Comparison of ENCODE assay signal across 8 cellular contexts in the genomic region with DNA sequence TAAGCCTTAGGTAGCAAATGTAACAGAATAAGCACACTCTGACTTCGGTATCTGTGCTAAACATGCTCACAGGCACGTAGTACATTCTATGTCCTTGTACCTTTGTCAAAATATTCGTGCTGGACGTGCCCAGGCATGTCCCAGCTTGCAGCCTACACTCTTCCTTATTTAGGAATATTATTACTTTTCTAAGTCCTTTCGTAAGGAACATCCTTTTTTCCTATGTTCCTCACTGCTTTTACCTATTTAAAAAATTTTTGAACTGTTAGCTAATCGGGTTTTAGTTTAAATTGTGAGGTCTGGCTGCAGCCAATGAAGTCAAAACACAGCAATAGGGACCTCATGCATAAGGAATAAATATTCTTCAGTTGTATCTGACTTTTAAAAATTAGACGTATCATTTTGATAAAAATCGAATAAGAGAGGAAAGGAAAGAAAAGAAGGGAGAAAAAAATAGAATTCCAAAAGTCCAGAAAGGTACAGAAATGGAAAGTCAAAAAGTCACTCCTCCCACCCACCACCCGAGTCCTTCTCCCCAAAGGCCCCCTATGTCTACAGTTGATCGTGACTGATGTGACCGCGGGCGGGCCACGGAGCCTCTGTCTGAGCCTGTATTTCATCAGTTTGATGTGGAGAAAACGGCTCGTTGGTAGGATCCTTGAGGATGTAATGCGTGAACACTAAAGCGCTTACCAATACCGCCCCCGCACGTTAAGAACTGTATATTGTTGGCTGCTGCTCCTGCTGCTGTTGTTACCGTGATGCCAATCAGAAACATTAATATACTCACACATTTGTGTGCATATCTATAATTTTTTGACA. TPM values are rescaled to one million over a fixed set of nuclear protein-coding genes. Genes with fewer than 3 reads are reported as not detected.
DNase-seq lines count a peak whose midpoint lies in the region; ATAC-seq, FAIRE-seq and TF ChIP-seq lines count a peak whose summit lies in the region.

No MANE protein-coding gene starts in this region.

- peak; percentile 81 for FAIRE-seq in GM12891 (lab: Jason Lieb, UNC)

- ATAC-seq in HG02610 (IDR thresholded peaks at IDR 0.05; ENCODE audit: unreplicated experiment) (peak; percentile 24), PC-3 (peak; percentile 48)

- peaks cover 15% of the 10 kb centered on the region for H3F3A ChIP-seq in PC-3 (ENCODE audit: low read length, unreplicated experiment)

- H3K27me3 ChIP-seq in PC-3 (ENCODE audit: low read length): no peaks in the 10 kb centered on the region
- no peaks in the 10 kb centered on the region for H3K27me3 ChIP-seq in iPS-20b (ENCODE audit: insufficient read depth, low read length)

- intact Hi-C loops in PC-3 (cut with micrococcal nuclease): loop anchor here (1.0 kb wide), 3 partner anchors 12 to 32 kb away; no protein-coding TSS in a partner anchor

- DNase-seq in GM12891 (ENCODE audit: insufficient read length, low spot score): no peak
- peak; percentile 68 for DNase-seq in PC-3
- peak; percentile 91 for DNase-seq in astrocyte of the spinal cord (ENCODE audit: low read depth, low spot score)
- peak; percentile 69 for DNase-seq in stimulated activated CD4-positive, alpha-beta T cell treated with anti-CD3 and anti-CD28 coated beads, Interleukin-1b, Interleukin-23, amount 100 ng/mL, for 48 hours
- no peak for DNase-seq in amygdala (lab: John Stamatoyannopoulos, UW)
- DNase-seq in T1000 (lab: John Stamatoyannopoulos, UW): no peak

- in situ Hi-C loops in astrocyte of the spinal cord (cut with HindIII; ENCODE audit: low sequenced_read_pairs): no loop called here

- H3K36me3 ChIP-seq in PC-3 (ENCODE audit: low read depth, low read length): 0 out of 2 replicates have a peak, but pooled peaks cover 2% of the 10 kb centered on the region
- H3K36me3 ChIP-seq in iPS-20b (ENCODE audit: insufficient read depth, low read depth, low read length): peaks cover 6% of the 10 kb centered on the region; the same call in 1 of the 2 replicates

- POLR2A ChIA-PET in PC-3 (lab: Charles Lee; ENCODE audit: unreplicated experiment): interaction anchor here (0.6 to 1.4 kb wide), 2 partner anchors 21 to 24 kb away, joined by 3 to 7 read pairs; a partner anchor contains a TSS

- peak overlapping the region; percentile 5 for H3K27ac ChIP-seq in PC-3 (ENCODE audit: low read length)
- no peak overlapping the region for H3K27ac ChIP-seq in iPS-20b (ENCODE audit: low read length)

- peak overlapping the region; percentile 86 for H3K4me2 ChIP-seq in PC-3 (ENCODE audit: low read length)

- H3K4me3 ChIP-seq in PC-3 (ENCODE audit: low read length) (peak overlapping the region; percentile 71), astrocyte of the spinal cord (ENCODE audit: low read depth, low read length) (peak overlapping the region; percentile 47), iPS-20b (ENCODE audit: low read length) (peak overlapping the region; percentile 75)

- no TSS peak for BruUV-seq in PC-3 (replicated peaks; lab: Mats Ljungman, UMichigan)

- no peak; the same call in 1 of the 2 replicates for TF ChIP-seq POLR2A in GM12891 (IDR thresholded peaks at IDR 0.05; ENCODE audit: low read depth, low read length)

- CTCF ChIA-PET in PC-3 (lab: Charles Lee): interaction anchor here (0.6 to 2.3 kb wide), 2 partner anchors 23 to 32 kb away, joined by 6 to 10 read pairs; no protein-coding TSS in a partner anchor

- H4K20me1 ChIP-seq in PC-3 (ENCODE audit: low read length): no peaks in the 10 kb centered on the region

- no peaks in the 10 kb centered on the region for H3K9me2 ChIP-seq in PC-3 (replicated peaks; ENCODE audit: low read length)

- peaks cover 24% of the 10 kb centered on the region for H3K4me1 ChIP-seq in PC-3 (ENCODE audit: insufficient read depth, low read length)
- peaks cover 9% of the 10 kb centered on the region for H3K4me1 ChIP-seq in iPS-20b (ENCODE audit: insufficient read depth, low read length)

- no peaks in the 10 kb centered on the region for H3K79me2 ChIP-seq in PC-3 (ENCODE audit: low read length)

- TF ChIP-seq CTCF in PC-3 (conservative IDR thresholded peaks at IDR 0.05; ENCODE audit: low read depth, low read length): peak; percentile 81
- TF ChIP-seq CTCF in astrocyte of the spinal cord (IDR thresholded peaks at IDR 0.05; ENCODE audit: low read depth, low read length): peak; percentile 58

- no peaks in the 10 kb centered on the region for H3K9me3 ChIP-seq in PC-3 (ENCODE audit: low read length)
- H3K9me3 ChIP-seq in iPS-20b (ENCODE audit: insufficient read depth, low read depth, low read length): no peaks in the 10 kb centered on the region

- H2AFZ ChIP-seq in PC-3 (ENCODE audit: low read length): peak overlapping the region; percentile 84

- peak overlapping the region; percentile 28 for H3K9ac ChIP-seq in PC-3 (ENCODE audit: low read length)
- peak overlapping the region; percentile 78 for H3K9ac ChIP-seq in iPS-20b (ENCODE audit: low read depth, low read length)

TF ChIP-seq in GM12891, 5 proteins besides CTCF, POLR2A, EP300 and RAD21:
- no peak for TF ChIP-seq POU2F2 (IDR thresholded peaks at IDR 0.05; ENCODE audit: low read depth, low read length)
- peak; percentile 22; the same call in 1 of the 2 replicates for TF ChIP-seq SPI1 (IDR thresholded peaks at IDR 0.05; ENCODE audit: low read depth, low read length)
- peak; percentile 48; the same call in 1 of the 2 replicates for TF ChIP-seq TAF1 (IDR thresholded peaks at IDR 0.05; ENCODE audit: low read depth, low read length)
- peak; percentile 65; the same call in 1 of the 2 replicates for TF ChIP-seq POLR2AphosphoS5 (IDR thresholded peaks at IDR 0.05; ENCODE audit: low read depth, low read length)
- no peak for TF ChIP-seq PAX5 (IDR thresholded peaks at IDR 0.05; ENCODE audit: insufficient read depth, low read length, severe bottlenecking)

RNA-seq across cellular contexts. Expression of a gene that starts 24.4 kb away (rescaled TPM):
- polyA plus RNA-seq in GM12891 (2012; ENCODE audit: low read depth, missing spikeins): 1,009 TPM
- 1,587 TPM in 2 replicates for total RNA-seq in PC-3 (2014; rRNA removed)

RNA-seq across cellular contexts. Expression of a gene that starts 50.1 kb away (rescaled TPM):
- 18.4 TPM for polyA plus RNA-seq in GM12891 (2012; ENCODE audit: low read depth, missing spikeins)
- 56.5 and 76.0 TPM in 2 replicates for total RNA-seq in PC-3 (2014; rRNA removed)

RNA-seq across cellular contexts. Expression of a gene that starts 54.6 kb away (rescaled TPM):
- 11.0 TPM for polyA plus RNA-seq in GM12891 (2012; ENCODE audit: low read depth, missing spikeins)
- 31.9 and 32.9 TPM in 2 replicates for total RNA-seq in PC-3 (2014; rRNA removed)

Comparison
In these comparisons a context has a peak if more than half of its experiments do, and no peak if none do; other contexts are left out.
1. DNase-seq: peak in PC-3 (single experiment), astrocyte of the spinal cord (single experiment) and stimulated activated CD4-positive, alpha-beta T cell treated with anti-CD3 and anti-CD28 coated beads, Interleukin-1b, Interleukin-23, amount 100 ng/mL, for 48 hours (single experiment); none in GM12891 (single experiment), amygdala (0 of 56) and T1000 (single experiment).
2. Peak in every context shown above with its lines, with median percentiles within 50 percentile points of each other: H3K4me3 ChIP-seq.